ENCODE assay signal across 9 cellular contexts in the genomic region with DNA sequence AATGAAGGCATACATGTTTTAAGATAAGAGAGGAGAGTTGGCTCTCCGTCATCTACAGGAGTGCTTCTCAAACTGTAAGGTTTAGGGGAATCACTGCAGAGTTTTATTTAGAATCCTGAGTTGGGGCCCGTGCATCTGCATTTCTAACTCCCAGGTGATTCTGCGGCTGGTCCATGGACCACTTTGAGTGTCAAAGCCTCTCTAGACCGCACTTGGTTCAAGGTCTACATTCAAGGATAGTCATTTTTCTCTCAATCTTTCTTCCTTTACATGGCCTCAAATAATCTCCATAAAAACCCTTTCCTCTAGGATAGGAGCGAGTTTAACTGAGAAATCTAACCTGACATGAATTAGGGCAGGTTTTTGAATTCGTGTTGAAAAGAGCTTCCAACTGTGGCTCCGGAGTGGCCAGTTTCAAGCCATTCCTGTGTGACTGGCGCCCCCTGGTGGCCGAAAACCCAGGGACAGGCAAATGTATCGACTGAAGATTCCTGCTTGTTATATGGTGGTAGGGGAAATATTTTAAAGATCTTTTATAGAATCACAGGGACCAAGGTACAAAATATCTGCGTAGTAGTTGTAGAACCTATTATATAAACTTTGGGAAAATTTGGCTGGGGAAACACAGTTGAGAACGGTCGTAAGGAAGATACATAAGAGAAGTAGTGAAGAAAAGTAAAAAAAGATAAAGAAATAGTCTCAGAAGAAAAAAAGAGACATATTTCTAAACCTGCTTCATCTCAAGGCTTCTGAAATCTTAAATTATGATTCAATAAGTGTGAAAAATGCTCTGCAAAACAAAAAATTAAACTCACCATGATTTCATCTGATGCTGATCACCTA. TPM values are rescaled to one million over a fixed set of nuclear protein-coding genes. Genes with fewer than 3 reads are reported as not detected.
DNase-seq lines count a peak whose midpoint lies in the region; ATAC-seq, FAIRE-seq and TF ChIP-seq lines count a peak whose summit lies in the region.
"Had no signal": no experiment of that assay in that cellular context is flagged by ENCODE, and none has a peak within 500 bp of the region (broad histone marks: within the 10 kb centered on the region; RNA-seq: fewer than 3 reads in every experiment).

No MANE protein-coding gene starts in this region.

- no peaks in the 10 kb centered on the region for H3K9me3 Mint-ChIP-seq in astrocyte (ENCODE audit: unreplicated experiment)

- peaks cover 4% of the 10 kb centered on the region for H3K27me3 Mint-ChIP-seq in astrocyte (ENCODE audit: low read depth, unreplicated experiment)

- no peaks in the 10 kb centered on the region for H3K79me2 ChIP-seq in astrocyte (ENCODE audit: insufficient read depth, low read length)

- H3K27me3 ChIP-seq in astrocyte (ENCODE audit: insufficient read depth, low read length) = no peaks in the 10 kb centered on the region
- H3K27me3 ChIP-seq in gastrocnemius medialis = no peaks in the 10 kb centered on the region

- no peak overlapping the region for H3K4me2 ChIP-seq in astrocyte (ENCODE audit: low read length)

- H3K4me3 ChIP-seq in astrocyte (ENCODE audit: insufficient read depth, low read depth, low read length) = no peak overlapping the region
- H3K4me3 ChIP-seq in gastrocnemius medialis = no peak overlapping the region

- DNase-seq in GM12891 (ENCODE audit: insufficient read length, low spot score) = no peak
- peak; percentile 55 for DNase-seq in NCI-H2029 (lab: John Stamatoyannopoulos, UW)
- peak; percentile 97 for DNase-seq in T-helper 9 cell
- peak; percentile 35 for DNase-seq in astrocyte (ENCODE audit: low read depth)
- DNase-seq in hepatic stellate cell (ENCODE audit: low spot score) = peak; percentile 21
- peak; percentile 60 to 74 for DNase-seq in gastrocnemius medialis

- H3K27ac ChIP-seq in astrocyte (ENCODE audit: low read depth, low read length) = no peak overlapping the region
- H3K27ac ChIP-seq in gastrocnemius medialis = no peak overlapping the region

- no peak overlapping the region for H3K4me3 Mint-ChIP-seq in astrocyte (ENCODE audit: unreplicated experiment)

- in situ Hi-C loops in gastrocnemius medialis (cut with MboI; ENCODE audit: low sequenced_read_pairs in 4 of 4) = loop anchor here (5.0 kb wide), 1 partner anchor 231 kb away; no protein-coding TSS in a partner anchor

- TF ChIP-seq CTCF in astrocyte (IDR thresholded peaks at IDR 0.05; ENCODE audit: insufficient read depth, low read depth, low read length) (peak; percentile 92), gastrocnemius medialis (IDR thresholded peaks at IDR 0.05 in 4 of 5, conservative IDR thresholded peaks at IDR 0.05 in 1 of 5) (peak; percentile 90 to 97 (median 94))

- H3K4me1 ChIP-seq in astrocyte (ENCODE audit: insufficient read depth, low read length) (no peaks in the 10 kb centered on the region), gastrocnemius medialis (peaks cover 0 to 6% of the 10 kb centered on the region in 2 donors)

- H3K36me3 Mint-ChIP-seq in astrocyte (ENCODE audit: low read depth, unreplicated experiment) = no peaks in the 10 kb centered on the region

- H2AFZ ChIP-seq in astrocyte (ENCODE audit: low read depth, low read length) = no peak overlapping the region

- H3K9me3 ChIP-seq in astrocyte (ENCODE audit: insufficient read depth, low read depth, low read length) = no peaks in the 10 kb centered on the region
- H3K9me3 ChIP-seq in gastrocnemius medialis = no peaks in the 10 kb centered on the region

- FAIRE-seq in GM12891 (lab: Jason Lieb, UNC) (peak; percentile 80), astrocyte (lab: Jason Lieb, UNC) (peak; percentile 20)

- TF ChIP-seq POLR2A in GM12891 (IDR thresholded peaks at IDR 0.05; ENCODE audit: low read depth, low read length) = no peak
- TF ChIP-seq POLR2A in gastrocnemius medialis (IDR thresholded peaks at IDR 0.05) = no peak

- no peaks in the 10 kb centered on the region for H4K20me1 ChIP-seq in astrocyte (ENCODE audit: insufficient read depth, low read length)

- ATAC-seq in HG02798 (IDR thresholded peaks at IDR 0.05; ENCODE audit: poor library complexity, unreplicated experiment) (peak; percentile 73), gastrocnemius medialis (peak; percentile 41 to 76), HG03442 (IDR thresholded peaks at IDR 0.05; ENCODE audit: unreplicated experiment) (no peak)

- no peak overlapping the region for H3K9ac ChIP-seq in astrocyte (ENCODE audit: low read length)

- H3K27ac Mint-ChIP-seq in astrocyte (ENCODE audit: unreplicated experiment) = no peak overlapping the region

- peaks cover 1% of the 10 kb centered on the region for H3K4me1 Mint-ChIP-seq in astrocyte (ENCODE audit: low read depth, unreplicated experiment)

- H3K36me3 ChIP-seq in astrocyte (ENCODE audit: insufficient read depth, low read length) (no peaks in the 10 kb centered on the region), gastrocnemius medialis (no peaks in the 10 kb centered on the region)

- intact Hi-C loops in gastrocnemius medialis (cut with DNase I; ENCODE audit: low total_unique reads) = loop anchor here (1.0 to 5.0 kb wide), 3 partner anchors 51 to 230 kb away; partner anchors contain the start of gene RIOX2

TF ChIP-seq in GM12891, 5 proteins besides CTCF, POLR2A, EP300 and RAD21:
- TF ChIP-seq PAX5 (IDR thresholded peaks at IDR 0.05; ENCODE audit: insufficient read depth, low read length, severe bottlenecking) (no peak), SPI1 (IDR thresholded peaks at IDR 0.05; ENCODE audit: low read depth, low read length) (no peak), TAF1 (IDR thresholded peaks at IDR 0.05; ENCODE audit: low read depth, low read length) (no peak)

RNA-seq across cellular contexts. Expression of gene GABRR3, which starts 11.9 kb away (rescaled TPM):
- polyA plus RNA-seq in GM12891 (2012; ENCODE audit: low read depth, missing spikeins) = not detected
- total RNA-seq in astrocyte (not detected in 2 replicates), gastrocnemius medialis (not detected)
- total RNA-seq: subcutaneous adipose tissue had no signal

RNA-seq across cellular contexts. Expression of gene RIOX2, which starts 51.0 kb away (rescaled TPM):
- polyA plus RNA-seq in GM12891 (2012; ENCODE audit: low read depth, missing spikeins) = 17.9 TPM
- total RNA-seq in astrocyte (17.3 and 20.2 TPM in 2 replicates), gastrocnemius medialis (10 to 100 TPM; 27.4 to 57.3 (median 49.6) TPM)
